17 cellular contexts compared by ENCODE assay signal in genomic region chrX:41045960-41046567, GRCh38. TPM values are rescaled to one million over a fixed set of nuclear protein-coding genes. Genes with fewer than 3 reads are reported as not detected.
A peak's percentile ranks its signal among the peaks of the same experiment; 100 is the strongest.
DNase-seq lines count a peak whose midpoint lies in the region; ATAC-seq and TF ChIP-seq lines count a peak whose summit lies in the region.
"Had no signal": no experiment of that assay in that cellular context is flagged by ENCODE, and none has a peak within 500 bp of the region (broad histone marks: within the 10 kb centered on the region; RNA-seq: fewer than 3 reads in every experiment).

No MANE protein-coding gene starts in this region.

- H3K4me3 Mint-ChIP-seq in activated CD8-positive, alpha-beta memory T cell treated with anti-CD3 and anti-CD28 coated beads, Interleukin-2, amount 10 ng/mL, durations not matched to agents 7 days and 5 days = no peak overlapping the region
- no peak overlapping the region for H3K4me3 Mint-ChIP-seq in glutamatergic neuron (ENCODE audit: unreplicated experiment)
- H3K4me3 Mint-ChIP-seq: activated B cell treated with CpG ODN at 0.5 μM for 24 hours; activated T-cell treated with anti-CD3 and anti-CD28 coated beads, Interleukin-2, amount 50 U/mL, for 24 hours; type B pancreatic cell had no signal

- no peak overlapping the region for H3K4me3 ChIP-seq in right lobe of liver
- H3K4me3 ChIP-seq: BLaER1, SJCRH30 had no signal

- WGBS in right lobe of liver (ENCODE audit: insufficient coverage, low coverage, low lambda C conversion rate, missing lambda C conversion rate) = 23% methylated on average over 2 of the region's 3 CpGs

- no peaks in the 10 kb centered on the region for H3K36me3 ChIP-seq in right lobe of liver
- H3K36me3 ChIP-seq: BLaER1, brain microvascular endothelial cell, SJCRH30 had no signal

- no peaks in the 10 kb centered on the region for H3K9me3 ChIP-seq in right lobe of liver
- H3K9me3 ChIP-seq: BLaER1, SJCRH30 had no signal

- H3K27me3 ChIP-seq in right lobe of liver = no peaks in the 10 kb centered on the region
- H3K27me3 ChIP-seq: brain microvascular endothelial cell, SJCRH30 had no signal

- TF ChIP-seq CTCF in right lobe of liver (IDR thresholded peaks at IDR 0.05) (no peak), glutamatergic neuron (IDR thresholded peaks at IDR 0.05; ENCODE audit: partially characterized antibody, unreplicated experiment) (no peak)

- intact Hi-C loops in right lobe of liver (cut with DNase I) = no loop called here

- H3K27ac ChIP-seq in right lobe of liver = peak overlapping the region; percentile 1 to 87 (median 76)
- H3K27ac ChIP-seq: BLaER1, brain microvascular endothelial cell, SJCRH30 had no signal

- H3K4me1 Mint-ChIP-seq in activated CD8-positive, alpha-beta memory T cell treated with anti-CD3 and anti-CD28 coated beads, Interleukin-2, amount 10 ng/mL, durations not matched to agents 7 days and 5 days = no peaks in the 10 kb centered on the region
- no peaks in the 10 kb centered on the region for H3K4me1 Mint-ChIP-seq in glutamatergic neuron (ENCODE audit: low read depth, unreplicated experiment)

- H3K27ac Mint-ChIP-seq in activated CD8-positive, alpha-beta memory T cell treated with anti-CD3 and anti-CD28 coated beads, Interleukin-2, amount 10 ng/mL, durations not matched to agents 7 days and 5 days = no peak overlapping the region
- no peak overlapping the region for H3K27ac Mint-ChIP-seq in glutamatergic neuron (ENCODE audit: unreplicated experiment)
- H3K27ac Mint-ChIP-seq: activated B cell treated with CpG ODN at 0.5 μM for 24 hours; activated T-cell treated with anti-CD3 and anti-CD28 coated beads, Interleukin-2, amount 50 U/mL, for 24 hours; type B pancreatic cell had no signal

- ATAC-seq in right lobe of liver = peak; percentile 42 to 62 (median 46)
- ATAC-seq in activated CD8-positive, alpha-beta memory T cell treated with anti-CD3 and anti-CD28 coated beads, Interleukin-2, amount 10 ng/mL, durations not matched to agents 7 days and 5 days = no peak
- ATAC-seq: naive thymus-derived CD4-positive, alpha-beta T cell had no signal

- CTCF ChIA-PET in activated CD8-positive, alpha-beta memory T cell treated with anti-CD3 and anti-CD28 coated beads, Interleukin-2, amount 10 ng/mL, durations not matched to agents 7 days and 5 days (lab: Charles Lee) = no interaction called here

- H3K36me3 Mint-ChIP-seq in activated CD8-positive, alpha-beta memory T cell treated with anti-CD3 and anti-CD28 coated beads, Interleukin-2, amount 10 ng/mL, durations not matched to agents 7 days and 5 days = no peaks in the 10 kb centered on the region
- no peaks in the 10 kb centered on the region for H3K36me3 Mint-ChIP-seq in glutamatergic neuron (ENCODE audit: unreplicated experiment)
- H3K36me3 Mint-ChIP-seq: naive thymus-derived CD4-positive, alpha-beta T cell; type B pancreatic cell had no signal

- DNase-seq in AG08395 (ENCODE audit: low spot score) (peak; percentile 15), MV-4-11 (lab: John Stamatoyannopoulos, UW) (peak; percentile 47), fibroblast of gingiva (ENCODE audit: low read depth) (peak; percentile 85), right lobe of liver (peak in 1 of 3 donors; percentile 50), GOT3 (lab: John Stamatoyannopoulos, UW) (no peak), glutamatergic neuron (no peak), NCI-H2107 treated with DMSO at 0.1 percent for 48 hours (lab: John Stamatoyannopoulos, UW; ENCODE audit: unreplicated experiment) (no peak)
- no peak for DNase-seq in activated CD8-positive, alpha-beta memory T cell treated with anti-CD3 and anti-CD28 coated beads, Interleukin-2, amount 10 ng/mL, durations not matched to agents 7 days and 5 days
- DNase-seq: activated B cell treated with CpG ODN at 0.5 μM for 24 hours; activated T-cell treated with anti-CD3 and anti-CD28 coated beads, Interleukin-2, amount 50 U/mL, for 24 hours; brain microvascular endothelial cell; GF-D8; NCI-H1092 treated with DMSO at 0.1 percent for 48 hours had no signal

- H3K9me3 Mint-ChIP-seq in activated CD8-positive, alpha-beta memory T cell treated with anti-CD3 and anti-CD28 coated beads, Interleukin-2, amount 10 ng/mL, durations not matched to agents 7 days and 5 days (ENCODE audit: low read depth) = no peaks in the 10 kb centered on the region
- peaks cover 2% of the 10 kb centered on the region for H3K9me3 Mint-ChIP-seq in glutamatergic neuron (ENCODE audit: unreplicated experiment)
- H3K9me3 Mint-ChIP-seq: activated B cell treated with CpG ODN at 0.5 μM for 24 hours; activated T-cell treated with anti-CD3 and anti-CD28 coated beads, Interleukin-2, amount 50 U/mL, for 24 hours; naive thymus-derived CD4-positive, alpha-beta T cell; type B pancreatic cell had no signal

- H3K27me3 Mint-ChIP-seq in activated CD8-positive, alpha-beta memory T cell treated with anti-CD3 and anti-CD28 coated beads, Interleukin-2, amount 10 ng/mL, durations not matched to agents 7 days and 5 days = no peaks in the 10 kb centered on the region
- H3K27me3 Mint-ChIP-seq in glutamatergic neuron (ENCODE audit: unreplicated experiment) = no peaks in the 10 kb centered on the region
- H3K27me3 Mint-ChIP-seq: activated B cell treated with CpG ODN at 0.5 μM for 24 hours, type B pancreatic cell had no signal

- no peak for TF ChIP-seq POLR2A in right lobe of liver (IDR thresholded peaks at IDR 0.05)

- peaks cover 0 to 17% (median 7%) of the 10 kb centered on the region in 4 donors for H3K4me1 ChIP-seq in right lobe of liver
- H3K4me1 ChIP-seq: BLaER1, SJCRH30 had no signal

RNA-seq across cellular contexts. Expression of gene USP9X, which starts 39.2 kb away (rescaled TPM):
- total RNA-seq in right lobe of liver = 10 to 100 TPM; 53.5 to 76.2 (median 63.1) TPM
- 10 to 100 TPM; 44.9 to 47.3 TPM for total RNA-seq in activated CD8-positive, alpha-beta memory T cell treated with anti-CD3 and anti-CD28 coated beads, Interleukin-2, amount 10 ng/mL, durations not matched to agents 7 days and 5 days
- total RNA-seq in glutamatergic neuron (ENCODE audit: unreplicated experiment) = 120 TPM

Comparison
In these comparisons a context has a peak if more than half of its experiments do, and no peak if none do; other contexts are left out.
1. DNase-seq: peak in AG08395 (single experiment), MV-4-11 (single experiment) and fibroblast of gingiva (single experiment); none in activated CD8-positive, alpha-beta memory T cell treated with anti-CD3 and anti-CD28 coated beads, Interleukin-2, amount 10 ng/mL, durations not matched to agents 7 days and 5 days (single experiment), GOT3 (single experiment), glutamatergic neuron (single experiment) and NCI-H2107 treated with DMSO at 0.1 percent for 48 hours (single experiment).